In genomic region chr14:81974543-81974942, GRCh38 we compare ENCODE assay signal across 29 cellular contexts.
"Had no signal": no experiment of that assay in that cellular context is flagged by ENCODE, and none has a peak within 500 bp of the region (broad histone marks: within the 10 kb centered on the region; RNA-seq: fewer than 3 reads in every experiment).

No MANE protein-coding gene starts in this region.

- H3K27me3 Mint-ChIP-seq: naive B cell; naive thymus-derived CD8-positive, alpha-beta T cell; natural killer cell treated with Interleukin-12 subunit alpha and Interleukin-12 subunit beta and Interleukin-15 and Interleukin-18, amount 100 ng/mL, for 72 hours; stimulated activated memory B cell treated with anti-CD40 and anti-IgM and Interleukin-4, amounts not matched to agents 10 μg/mL and 1 μg/mL and 100 μg/mL, for 72 hours; stimulated activated naive CD8-positive, alpha-beta T cell treated with anti-CD3 and anti-CD28 coated beads, Interleukin-15, amount 100 ng/mL, for 72 hours; type B pancreatic cell had no signal

- FAIRE-seq: pancreas had no signal

- ATAC-seq: naive thymus-derived CD8-positive, alpha-beta T cell; natural killer cell treated with Interleukin-12 subunit alpha and Interleukin-12 subunit beta and Interleukin-15 and Interleukin-18, amount 100 ng/mL, for 72 hours; pancreas; right lobe of liver; stimulated activated memory B cell treated with anti-CD40 and anti-IgM and Interleukin-4, amounts not matched to agents 10 μg/mL and 1 μg/mL and 100 μg/mL, for 72 hours; stimulated activated naive CD8-positive, alpha-beta T cell treated with anti-CD3 and anti-CD28 coated beads, Interleukin-15, amount 100 ng/mL, for 72 hours; stimulated activated naive CD8-positive, alpha-beta T cell treated with anti-CD3 and anti-CD28 coated beads, Interleukin-15, Interleukin-2, amounts not matched to agents 100 U/mL and 50 U/mL, for 24 hours; upper lobe of right lung had no signal

- H3K27me3 ChIP-seq: neutrophil, pancreas, right lobe of liver, spleen, suprapubic skin, testis, tibial artery, transverse colon, upper lobe of right lung, uterus had no signal

- H3K4me1 Mint-ChIP-seq: naive B cell; naive thymus-derived CD8-positive, alpha-beta T cell; nephron progenitor cell; stimulated activated memory B cell treated with anti-CD40 and anti-IgM and Interleukin-4, amounts not matched to agents 10 μg/mL and 1 μg/mL and 100 μg/mL, for 72 hours; stimulated activated naive CD8-positive, alpha-beta T cell treated with anti-CD3 and anti-CD28 coated beads, Interleukin-15, amount 100 ng/mL, for 72 hours had no signal

- H3K4me3 ChIP-seq: pancreas, prostate gland, right lobe of liver, skin epidermis, smooth muscle cell, spleen, suprapubic skin, testis, tibial artery, transverse colon, upper lobe of right lung, uterus had no signal

- H3K27ac ChIP-seq: neutrophil, pancreas, prostate gland, right lobe of liver, skin epidermis, spleen, suprapubic skin, testis, tibial artery, transverse colon, upper lobe of right lung, uterus had no signal

- H3K27ac Mint-ChIP-seq: naive B cell; naive thymus-derived CD8-positive, alpha-beta T cell; natural killer cell treated with Interleukin-12 subunit alpha and Interleukin-12 subunit beta and Interleukin-15 and Interleukin-18, amount 100 ng/mL, for 72 hours; nephron progenitor cell; stimulated activated memory B cell treated with anti-CD40 and anti-IgM and Interleukin-4, amounts not matched to agents 10 μg/mL and 1 μg/mL and 100 μg/mL, for 72 hours; stimulated activated naive CD8-positive, alpha-beta T cell treated with anti-CD3 and anti-CD28 coated beads, Interleukin-15, amount 100 ng/mL, for 72 hours; type B pancreatic cell had no signal

- H3K9me3 Mint-ChIP-seq: type B pancreatic cell had no signal

- H3K4me2 ChIP-seq: smooth muscle cell had no signal

- DNase-seq: naive B cell; naive thymus-derived CD8-positive, alpha-beta T cell; nephron progenitor cell; pancreas; right lobe of liver; spleen; stimulated activated CD4-positive, alpha-beta T cell treated with anti-CD3 and anti-CD28 coated beads, Interleukin-12 subunit alpha, Interleukin-12 subunit beta, amount 100 ng/mL, for 4 hours; stimulated activated CD4-positive, alpha-beta T cell treated with anti-CD3 and anti-CD28 coated beads, Interleukin-1b, Interleukin-23, amount 100 ng/mL, for 48 hours; stimulated activated CD4-positive, alpha-beta T cell treated with anti-CD3 and anti-CD28 coated beads, Interleukin-4, amount 100 ng/mL, for 1 hour; stimulated activated CD4-positive, alpha-beta T cell treated with anti-CD3 and anti-CD28 coated beads, Interleukin-4, amount 100 ng/mL, for 4 hours; stimulated activated CD8-positive, alpha-beta memory T cell treated with anti-CD3 and anti-CD28 coated beads, Interleukin-4, amount 100 ng/mL, for 48 hours; stimulated activated naive CD4-positive, alpha-beta T cell; stimulated activated naive CD8-positive, alpha-beta T cell treated with anti-CD3 and anti-CD28 coated beads, Interleukin-15, amount 100 ng/mL, for 72 hours; stimulated activated naive CD8-positive, alpha-beta T cell treated with anti-CD3 and anti-CD28 coated beads, Interleukin-15, Interleukin-2, amounts not matched to agents 100 U/mL and 50 U/mL, for 24 hours; substantia nigra; testis; tibial artery; transverse colon; upper lobe of right lung; uterus had no signal

- H3K4me1 ChIP-seq: pancreas, prostate gland, right lobe of liver, spleen, suprapubic skin, testis, tibial artery, transverse colon, upper lobe of right lung, uterus had no signal

- H3K4me3 Mint-ChIP-seq: naive B cell; naive thymus-derived CD8-positive, alpha-beta T cell; natural killer cell treated with Interleukin-12 subunit alpha and Interleukin-12 subunit beta and Interleukin-15 and Interleukin-18, amount 100 ng/mL, for 72 hours; nephron progenitor cell; neural crest cell; stimulated activated memory B cell treated with anti-CD40 and anti-IgM and Interleukin-4, amounts not matched to agents 10 μg/mL and 1 μg/mL and 100 μg/mL, for 72 hours; stimulated activated naive CD8-positive, alpha-beta T cell treated with anti-CD3 and anti-CD28 coated beads, Interleukin-15, amount 100 ng/mL, for 72 hours; type B pancreatic cell had no signal

- H3K36me3 Mint-ChIP-seq: naive B cell; naive thymus-derived CD8-positive, alpha-beta T cell; stimulated activated memory B cell treated with anti-CD40 and anti-IgM and Interleukin-4, amounts not matched to agents 10 μg/mL and 1 μg/mL and 100 μg/mL, for 72 hours; type B pancreatic cell had no signal

- H3K9me3 ChIP-seq: neutrophil, pancreas, prostate gland, right lobe of liver, testis, tibial artery, upper lobe of right lung, uterus had no signal

- H3K36me3 ChIP-seq: neutrophil, pancreas, prostate gland, right lobe of liver, spleen, suprapubic skin, tibial artery, transverse colon, upper lobe of right lung, uterus had no signal
